ENCODE assay signal across 10 cellular contexts in the genomic region with DNA sequence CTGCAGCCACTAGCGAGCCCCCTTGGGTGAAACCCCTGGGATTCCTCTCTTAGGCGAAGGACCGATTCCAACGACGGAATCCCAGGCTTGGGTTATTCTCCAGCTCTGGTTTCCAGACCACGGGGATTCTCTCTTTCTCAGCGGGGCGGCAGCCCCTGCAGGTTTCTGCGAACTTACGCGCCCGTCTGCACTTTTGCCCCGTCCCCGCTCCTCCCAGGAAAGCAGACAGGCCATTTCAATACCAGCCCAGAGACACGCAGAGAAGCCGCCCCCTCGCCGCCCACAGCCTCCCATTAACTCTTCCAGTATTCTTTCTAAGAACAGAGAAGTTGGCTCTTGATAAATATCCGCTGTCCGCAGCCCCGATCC. TPM values are rescaled to one million over a fixed set of nuclear protein-coding genes. Genes with fewer than 3 reads are reported as not detected.
A peak's percentile ranks its signal among the peaks of the same experiment; 100 is the strongest.
DNase-seq lines count a peak whose midpoint lies in the region; ATAC-seq and TF ChIP-seq lines count a peak whose summit lies in the region.
"Had no signal": no experiment of that assay in that cellular context is flagged by ENCODE, and none has a peak within 500 bp of the region (broad histone marks: within the 10 kb centered on the region; RNA-seq: fewer than 3 reads in every experiment).

No MANE protein-coding gene starts in this region.

- H2AFZ ChIP-seq in mammary epithelial cell (ENCODE audit: low read depth, low read length), result peak overlapping the region; percentile 5

- in situ Hi-C loops in mammary epithelial cell (cut with MboI; ENCODE audit: low sequenced_read_pairs in 2 of 2), result no loop called here

- no peak overlapping the region for H3K9ac ChIP-seq in mammary epithelial cell (ENCODE audit: insufficient read depth, low read length)

- no peaks in the 10 kb centered on the region for H3K4me1 ChIP-seq in mammary epithelial cell (ENCODE audit: insufficient read depth, low read length)
- peaks cover 4% of the 10 kb centered on the region for H3K4me1 ChIP-seq in upper lobe of right lung
- H3K4me1 ChIP-seq: psoas muscle had no signal

- dilution Hi-C loops in mammary epithelial cell (cut with HindIII; ENCODE audit: low sequenced_read_pairs), result no loop called here

- H3K27me3 ChIP-seq in mammary epithelial cell (ENCODE audit: insufficient read depth, low read length), result peaks cover 30% of the 10 kb centered on the region
- H3K27me3 ChIP-seq in upper lobe of right lung, result peaks cover 41% of the 10 kb centered on the region

- H3K4me1 Mint-ChIP-seq in neural crest cell, result peaks cover 19% of the 10 kb centered on the region

- DNase-seq in DMS79 treated with DMSO at 0.1 percent for 48 hours (lab: John Stamatoyannopoulos, UW) (peak; percentile 36), NB4 (ENCODE audit: low read depth) (peak; percentile 4), mammary epithelial cell (peak; percentile 1), neural crest cell (ENCODE audit: low read depth, low spot score) (peak; percentile 6), upper lobe of right lung (no peak)
- DNase-seq in stimulated activated CD4-positive, alpha-beta T cell treated with anti-CD3 and anti-CD28 coated beads, Interleukin-2, amount 100 ng/mL, for 24 hours, result no peak
- DNase-seq: activated CD4-positive, alpha-beta T cell treated with anti-CD3 and anti-CD28 coated beads, Interleukin-2, amount 50 U/mL, for 48 hours; psoas muscle had no signal

- CTCF ChIA-PET in mammary epithelial cell (lab: Charles Lee; ENCODE audit: low non-redundant PET), result no interaction called here

- H3K4me3 Mint-ChIP-seq in neural crest cell, result peak overlapping the region; percentile 88

- H3K27me3 Mint-ChIP-seq in neural crest cell (ENCODE audit: low read depth), result peaks cover 92% of the 10 kb centered on the region

- no peak overlapping the region for H3K4me3 ChIP-seq in NB4 (ENCODE audit: low read depth, low read length)
- no peak overlapping the region for H3K4me3 ChIP-seq in mammary epithelial cell (replicated peaks in 1 of 3; ENCODE audit: insufficient read depth in 1 of 3, low read depth in 2 of 3, low read length in 3 of 3)
- H3K4me3 ChIP-seq in upper lobe of right lung, result no peak overlapping the region
- H3K4me3 ChIP-seq: psoas muscle had no signal

- H3K9me3 Mint-ChIP-seq in neural crest cell, result no peaks in the 10 kb centered on the region

- H3K36me3 Mint-ChIP-seq in neural crest cell (ENCODE audit: low read depth), result no peaks in the 10 kb centered on the region

- H3K9me3 ChIP-seq in mammary epithelial cell (replicated peaks; ENCODE audit: insufficient read depth, low read length) (no peaks in the 10 kb centered on the region), upper lobe of right lung (no peaks in the 10 kb centered on the region)
- H3K9me3 ChIP-seq: psoas muscle had no signal

- no peak overlapping the region for H3K27ac ChIP-seq in mammary epithelial cell (ENCODE audit: insufficient read depth, low read depth, low read length)
- no peak overlapping the region for H3K27ac ChIP-seq in upper lobe of right lung
- H3K27ac ChIP-seq: psoas muscle had no signal

- H3K36me3 ChIP-seq in mammary epithelial cell (ENCODE audit: insufficient read depth, low read length) (no peaks in the 10 kb centered on the region), upper lobe of right lung (no peaks in the 10 kb centered on the region)

- intact Hi-C loops in mammary epithelial cell (cut with micrococcal nuclease), result no loop called here
- intact Hi-C loops in upper lobe of right lung (cut with DNase I), result no loop called here

- WGBS in mammary epithelial cell (ENCODE audit: low coverage, missing lambda C conversion rate), result 4% methylated on average over 4 of the region's 21 CpGs

- no TSS peak for BruUV-seq in mammary epithelial cell (replicated peaks; lab: Mats Ljungman, UMichigan)

- H4K20me1 ChIP-seq in mammary epithelial cell (ENCODE audit: insufficient read depth, low read length), result no peaks in the 10 kb centered on the region

- no peak for TF ChIP-seq CTCF in NB4 (IDR thresholded peaks at IDR 0.05; ENCODE audit: low read depth, low read length)
- no peak for TF ChIP-seq CTCF in mammary epithelial cell (conservative IDR thresholded peaks at IDR 0.05 in 1 of 2, IDR thresholded peaks at IDR 0.05 in 1 of 2; ENCODE audit: extremely low read depth in 1 of 2, insufficient read depth in 1 of 2, low read depth in 1 of 2, low read length in 2 of 2)
- no peak for TF ChIP-seq CTCF in neural crest cell (conservative IDR thresholded peaks at IDR 0.05)
- no peak for TF ChIP-seq CTCF in upper lobe of right lung (IDR thresholded peaks at IDR 0.05)

- no peak for TF ChIP-seq POLR2A in NB4 (IDR thresholded peaks at IDR 0.05; ENCODE audit: extremely low read depth, insufficient read length)

- H3K27ac Mint-ChIP-seq in neural crest cell (ENCODE audit: unreplicated experiment), result no peak overlapping the region

- no peaks in the 10 kb centered on the region for H3K79me2 ChIP-seq in mammary epithelial cell (ENCODE audit: insufficient read depth, low read length)

- H3K4me2 ChIP-seq in mammary epithelial cell (ENCODE audit: insufficient read depth, low read depth, low read length), result no peak overlapping the region

- ATAC-seq in upper lobe of right lung (no peak), HG03280 (IDR thresholded peaks at IDR 0.05; ENCODE audit: unreplicated experiment) (no peak), HG03196 (IDR thresholded peaks at IDR 0.05; ENCODE audit: unreplicated experiment) (no peak)
- ATAC-seq: psoas muscle had no signal

RNA-seq across cellular contexts. Expression of a gene that starts 1.2 kb away (rescaled TPM):
- total RNA-seq in mammary epithelial cell (not detected), neural crest cell (0.55 and 0.58 TPM in 2 replicates), upper lobe of right lung (0.26 TPM)
- polyA plus RNA-seq in mammary epithelial cell, result not detected
- not detected for polyA minus RNA-seq in mammary epithelial cell
- total RNA-seq: psoas muscle had no signal

Comparison
In these comparisons a context has a peak if more than half of its experiments do, and no peak if none do; other contexts are left out.
1. DNase-seq: peak in DMS79 treated with DMSO at 0.1 percent for 48 hours (single experiment), NB4 (single experiment), mammary epithelial cell (single experiment) and neural crest cell (single experiment); none in upper lobe of right lung (single experiment) and stimulated activated CD4-positive, alpha-beta T cell treated with anti-CD3 and anti-CD28 coated beads, Interleukin-2, amount 100 ng/mL, for 24 hours (0 of 2).